9 cellular contexts compared by ENCODE assay signal in the genomic region with DNA sequence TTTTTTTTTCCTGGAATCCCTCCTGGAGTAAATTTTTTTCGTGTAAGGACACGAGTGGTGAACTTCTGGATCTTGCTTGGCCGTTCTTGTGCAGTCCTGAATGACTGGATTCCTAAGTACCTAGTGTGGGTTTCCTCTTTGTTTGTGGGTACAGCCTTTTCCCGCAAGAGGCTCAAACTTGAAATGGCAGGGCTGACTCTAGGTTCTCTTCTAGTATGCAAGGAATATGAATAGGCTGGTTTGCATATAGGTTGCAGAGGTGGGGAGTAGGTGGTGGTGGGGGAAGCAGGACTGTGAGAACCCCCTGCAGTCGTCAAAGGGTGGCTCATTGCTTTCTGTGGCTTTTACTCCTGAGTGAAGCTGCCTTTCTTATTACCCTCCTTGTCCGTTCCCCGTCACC. TPM values are rescaled to one million over a fixed set of nuclear protein-coding genes. Genes with fewer than 3 reads are reported as not detected.
DNase-seq lines count a peak whose midpoint lies in the region; ATAC-seq and TF ChIP-seq lines count a peak whose summit lies in the region.
"Had no signal": no experiment of that assay in that cellular context is flagged by ENCODE, and none has a peak within 500 bp of the region (broad histone marks: within the 10 kb centered on the region; RNA-seq: fewer than 3 reads in every experiment).

No MANE protein-coding gene starts in this region.

- H3K36me3 Mint-ChIP-seq in T-cell = peaks cover 22% of the 10 kb centered on the region
- peaks cover 0 to 3% (median 3%) of the 10 kb centered on the region in 3 donors for H3K36me3 Mint-ChIP-seq in immature natural killer cell

- H3K4me1 Mint-ChIP-seq in T-cell (peaks cover 82 to 85% (median 84%) of the 10 kb centered on the region in 3 donors), immature natural killer cell (peaks cover 68 to 80% of the 10 kb centered on the region in 2 donors)

- H3K4me3 Mint-ChIP-seq in T-cell (peak overlapping the region; percentile 90 to 93 (median 90)), immature natural killer cell (peak overlapping the region; percentile 1 to 90 (median 10))

- no peaks in the 10 kb centered on the region for H3K27me3 Mint-ChIP-seq in T-cell
- H3K27me3 Mint-ChIP-seq in immature natural killer cell (ENCODE audit: low read depth in 3 of 3) = peaks cover 0 to 7% (median 6%) of the 10 kb centered on the region in 3 donors

- intact Hi-C loops in posterior cingulate gyrus (cut with DNase I) = no loop called here

- POLR2A ChIA-PET in T-cell (lab: Charles Lee) = interaction anchor here (0.6 to 1.2 kb wide), 6 partner anchors 8 to 60 kb away, joined by 3 to 7 read pairs (median 3); a partner anchor contains a TSS

- H3K9me3 Mint-ChIP-seq in T-cell (no peaks in the 10 kb centered on the region), immature natural killer cell (no peaks in the 10 kb centered on the region)

- TF ChIP-seq CTCF in GM10266 (IDR thresholded peaks at IDR 0.05; ENCODE audit: control insufficient read depth, insufficient read depth, low read depth, missing control alignments) = no peak

- peak; percentile 64 for DNase-seq in GM10266 (ENCODE audit: extremely low spot score)
- DNase-seq in T-cell = peak in 11 of 34 experiments; percentile 12 to 49 (median 33)
- no peak for DNase-seq in immature natural killer cell
- no peak for DNase-seq in putamen (ENCODE audit: low spot score)
- no peak for DNase-seq in superior temporal gyrus (ENCODE audit: extremely low spot score)
- DNase-seq in NCI-H226 = no peak
- DNase-seq in posterior cingulate gyrus = no peak

- CTCF ChIA-PET in T-cell (lab: Charles Lee) = interaction anchor here (1.0 to 1.6 kb wide), 5 partner anchors 9 to 55 kb away, joined by 3 to 7 read pairs (median 6); a partner anchor contains a TSS

- peak; percentile 82 for ATAC-seq in GM21737 (IDR thresholded peaks at IDR 0.05; ENCODE audit: unreplicated experiment)
- ATAC-seq in T-cell (replicated peaks in 1 of 4) = peak in 2 of 4 experiments; percentile 9 to 19

- H3K27ac Mint-ChIP-seq in T-cell (peak overlapping the region; percentile 98 to 99), immature natural killer cell (peak overlapping the region; percentile 93 to 96 (median 94))

RNA-seq across cellular contexts. Expression of a gene that starts 13.6 kb away (rescaled TPM):
- total RNA-seq in T-cell = 10 to 100 TPM; 83.3 to 99.3 (median 84.9) TPM
- 100 to 1,000 TPM; 114 to 130 (median 115) TPM for polyA plus RNA-seq in immature natural killer cell

RNA-seq across cellular contexts. Expression of a gene that starts 43.9 kb away (rescaled TPM):
- total RNA-seq in T-cell = 10 to 100 TPM; 15.2 to 26.7 (median 16.7) TPM
- polyA plus RNA-seq in immature natural killer cell = 10 to 100 TPM; 10.1 to 30.0 (median 21.1) TPM
- total RNA-seq: renal cortical epithelial cell had no signal
